Comparison of ENCODE assay signal across 10 cellular contexts in genomic region chr1:100721502-100722205, GRCh38. TPM values are rescaled to one million over a fixed set of nuclear protein-coding genes. Genes with fewer than 3 reads are reported as not detected.
DNase-seq lines count a peak whose midpoint lies in the region; ATAC-seq and TF ChIP-seq lines count a peak whose summit lies in the region.
"Had no signal": no experiment of that assay in that cellular context is flagged by ENCODE, and none has a peak within 500 bp of the region (broad histone marks: within the 10 kb centered on the region; RNA-seq: fewer than 3 reads in every experiment).

No MANE protein-coding gene starts in this region.

- H3K27ac ChIP-seq in dorsolateral prefrontal cortex (no peak overlapping the region), vagina (no peak overlapping the region)

- DNase-seq in NOMO-1 (lab: John Stamatoyannopoulos, UW; ENCODE audit: unreplicated experiment in 2 of 2) (peak; percentile 8 to 16), NOMO-1 treated with dmso at 0.1 percent for 144 hours (lab: John Stamatoyannopoulos, UW; ENCODE audit: unreplicated experiment) (no peak), dorsolateral prefrontal cortex (no peak), mucosa of descending colon (peak in 1 of 3 donors; percentile 23), vagina (ENCODE audit: extremely low spot score in 2 of 2) (no peak), pons (ENCODE audit: low spot score) (no peak), NCI-H774 (lab: John Stamatoyannopoulos, UW) (no peak)
- no peak for DNase-seq in activated effector memory CD4-positive, alpha-beta T cell treated with anti-CD3 and anti-CD28 coated beads, Interleukin-2, amount 50 U/mL, for 16 hours
- DNase-seq: activated T-cell treated with anti-CD3 and anti-CD28 coated beads for 4 hours, AML-193 had no signal

- ATAC-seq in mucosa of descending colon = peak; percentile 17

- H3K4me1 ChIP-seq in mucosa of descending colon (ENCODE audit: low read depth) (no peaks in the 10 kb centered on the region), vagina (peaks cover 17% of the 10 kb centered on the region)

- H3K4me3 ChIP-seq in dorsolateral prefrontal cortex (peak overlapping the region in 45 of 59 donors; percentile 1 to 54 (median 31)), mucosa of descending colon (no peak overlapping the region), vagina (peak overlapping the region; percentile 23 to 29)

- TF ChIP-seq CTCF in dorsolateral prefrontal cortex (IDR thresholded peaks at IDR 0.05 in 54 of 56, conservative IDR thresholded peaks at IDR 0.05 in 2 of 56; ENCODE audit: low read depth in 1 of 56, partially characterized antibody in 56 of 56) = no peak
- TF ChIP-seq CTCF in mucosa of descending colon (IDR thresholded peaks at IDR 0.05) = no peak
- TF ChIP-seq CTCF in vagina (IDR thresholded peaks at IDR 0.05) = no peak

- peaks cover 0 to 6% (median 0%) of the 10 kb centered on the region in 45 donors for H3K27me3 ChIP-seq in dorsolateral prefrontal cortex
- no peaks in the 10 kb centered on the region for H3K27me3 ChIP-seq in vagina

- no peaks in the 10 kb centered on the region for H3K36me3 ChIP-seq in mucosa of descending colon (ENCODE audit: low read depth)
- no peaks in the 10 kb centered on the region for H3K36me3 ChIP-seq in vagina

- no peak for TF ChIP-seq POLR2A in vagina (IDR thresholded peaks at IDR 0.05)

- H3K9me3 ChIP-seq in mucosa of descending colon (no peaks in the 10 kb centered on the region), vagina (no peaks in the 10 kb centered on the region)

- intact Hi-C loops in dorsolateral prefrontal cortex (cut with DNase I) (no loop called here), mucosa of descending colon (cut with DNase I, micrococcal nuclease) (no loop called here), vagina (cut with DNase I) (no loop called here)

RNA-seq across cellular contexts. Expression of gene VCAM1, which starts 2.1 kb away (rescaled TPM):
- 10 to 100 TPM in 6 of 120 experiments, 1 to 10 TPM in 109, under 1 TPM in 5; 0.66 to 34.7 (median 2.9) TPM for total RNA-seq in dorsolateral prefrontal cortex
- total RNA-seq in mucosa of descending colon = 1 to 10 TPM; 4.0 to 9.4 (median 6.5) TPM
- total RNA-seq in vagina = 5.6 TPM

Comparison
In these comparisons a context has a peak if more than half of its experiments do, and no peak if none do; other contexts are left out.
1. DNase-seq: peak in NOMO-1 (2 of 2); none in NOMO-1 treated with dmso at 0.1 percent for 144 hours (single experiment), dorsolateral prefrontal cortex (0 of 10), vagina (0 of 2), activated effector memory CD4-positive, alpha-beta T cell treated with anti-CD3 and anti-CD28 coated beads, Interleukin-2, amount 50 U/mL, for 16 hours (single experiment), pons (single experiment) and NCI-H774 (single experiment).